In the genomic region with DNA sequence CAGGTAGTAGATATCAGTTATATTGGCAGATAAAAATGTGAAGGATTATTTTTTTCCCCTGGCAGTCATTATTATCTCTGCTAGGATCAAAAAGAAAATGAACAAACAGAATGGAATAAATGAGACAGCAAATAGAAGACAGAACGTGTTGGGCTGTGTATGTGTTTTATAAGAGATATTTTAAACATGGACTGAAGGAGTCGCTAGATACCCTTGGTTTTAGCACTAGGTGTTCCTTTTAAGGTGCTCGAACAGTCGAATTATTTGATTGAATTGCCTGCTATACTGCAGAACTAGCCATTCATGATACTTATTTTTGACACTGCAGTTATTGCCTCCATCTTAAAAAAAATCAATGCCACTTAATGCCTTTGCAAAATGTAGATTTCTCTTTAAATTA, we compare ENCODE assay signal across 11 cellular contexts. TPM values are rescaled to one million over a fixed set of nuclear protein-coding genes. Genes with fewer than 3 reads are reported as not detected.
DNase-seq lines count a peak whose midpoint lies in the region; ATAC-seq, FAIRE-seq and TF ChIP-seq lines count a peak whose summit lies in the region.
"Had no signal": no experiment of that assay in that cellular context is flagged by ENCODE, and none has a peak within 500 bp of the region (broad histone marks: within the 10 kb centered on the region; RNA-seq: fewer than 3 reads in every experiment).

No MANE protein-coding gene starts in this region.

- no peak overlapping the region for H3K9ac ChIP-seq in HepG2 (ENCODE audit: insufficient read depth, low read depth, low read length)

- in situ Hi-C loops in HepG2 (cut with HindIII; ENCODE audit: extremely low pct_ligation_motif_present, low pct_unique_long_range_greater_than_20kb), result no loop called here

- DNase-seq in HepG2 (ENCODE audit: low spot score), result peak; percentile 5
- no peak for DNase-seq in right lobe of liver
- DNase-seq in NCI-H524 (lab: John Stamatoyannopoulos, UW), result peak; percentile 20 to 83
- DNase-seq in cardiac fibroblast (ENCODE audit: low read depth in 2 of 2), result peak; percentile 41 to 46
- DNase-seq in stimulated activated CD4-positive, alpha-beta T cell treated with anti-CD3 and anti-CD28 coated beads, Interleukin-4, amount 100 ng/mL, for 24 hours, result no peak
- DNase-seq in urothelium cell line (ENCODE audit: low spot score), result no peak
- no peak for DNase-seq in stimulated activated CD4-positive, alpha-beta T cell treated with anti-CD3 and anti-CD28 coated beads, Interleukin-12 subunit alpha, Interleukin-12 subunit beta, amount 100 ng/mL, for 4 hours
- DNase-seq in natural killer cell treated with Interleukin-12 subunit alpha and Interleukin-12 subunit beta and Interleukin-15 and Interleukin-18, amount 100 ng/mL, for 72 hours (ENCODE audit: low spot score), result no peak
- DNase-seq: central memory CD4-positive, alpha-beta T cell had no signal

- no peak overlapping the region for H3K27ac ChIP-seq in HepG2 (ENCODE audit: extremely low read length, insufficient read depth, low read length)
- no peak overlapping the region for H3K27ac ChIP-seq in right lobe of liver
- H3K27ac ChIP-seq: pancreas had no signal

- no peak overlapping the region for H3K27ac Mint-ChIP-seq in natural killer cell treated with Interleukin-12 subunit alpha and Interleukin-12 subunit beta and Interleukin-15 and Interleukin-18, amount 100 ng/mL, for 72 hours
- H3K27ac Mint-ChIP-seq: CD8-positive, alpha-beta T cell had no signal

- H3K4me3 ChIP-seq in HepG2 (replicated peaks in 1 of 3; ENCODE audit: insufficient read depth in 1 of 3, low read depth in 2 of 3, low read length in 3 of 3) (no peak overlapping the region), right lobe of liver (no peak overlapping the region), cardiac fibroblast (replicated peaks in 1 of 2; ENCODE audit: low read depth in 2 of 2, low read length in 2 of 2) (no peak overlapping the region)
- H3K4me3 ChIP-seq: pancreas had no signal

- H3K36me3 Mint-ChIP-seq in natural killer cell treated with Interleukin-12 subunit alpha and Interleukin-12 subunit beta and Interleukin-15 and Interleukin-18, amount 100 ng/mL, for 72 hours, result peaks cover 13% of the 10 kb centered on the region
- H3K36me3 Mint-ChIP-seq: CD8-positive, alpha-beta T cell had no signal

- FAIRE-seq in HepG2 (lab: Jason Lieb, UNC), result no peak
- FAIRE-seq in urothelium cell line (lab: Jason Lieb, UNC), result no peak
- FAIRE-seq: pancreas had no signal

- H3K4me1 ChIP-seq in HepG2 (ENCODE audit: insufficient read depth, low read length) (no peaks in the 10 kb centered on the region), right lobe of liver (no peaks in the 10 kb centered on the region)
- H3K4me1 ChIP-seq: pancreas had no signal

- H3K27me3 Mint-ChIP-seq in natural killer cell treated with Interleukin-12 subunit alpha and Interleukin-12 subunit beta and Interleukin-15 and Interleukin-18, amount 100 ng/mL, for 72 hours, result peaks cover 20 to 41% of the 10 kb centered on the region in 2 donors

- CTCF ChIA-PET in HepG2 (lab: Yijun Ruan, JAX; ENCODE audit: low intra/inter-chr PET ratio, low total read pairs), result no interaction called here

- H3K4me3 Mint-ChIP-seq in natural killer cell treated with Interleukin-12 subunit alpha and Interleukin-12 subunit beta and Interleukin-15 and Interleukin-18, amount 100 ng/mL, for 72 hours, result no peak overlapping the region
- H3K4me3 Mint-ChIP-seq: CD8-positive, alpha-beta T cell had no signal

- H3K79me2 ChIP-seq in HepG2 (ENCODE audit: insufficient read depth, low read length), result no peaks in the 10 kb centered on the region

- TF ChIP-seq RAD21 in HepG2 (CRISPR knock-in tag; IDR thresholded peaks at IDR 0.05), result no peak

- no peak for ATAC-seq in HepG2
- no peak for ATAC-seq in right lobe of liver
- ATAC-seq in natural killer cell treated with Interleukin-12 subunit alpha and Interleukin-12 subunit beta and Interleukin-15 and Interleukin-18, amount 100 ng/mL, for 72 hours, result no peak
- ATAC-seq: CD8-positive, alpha-beta T cell had no signal

- TF ChIP-seq POLR2A in HepG2 (IDR thresholded peaks at IDR 0.05; ENCODE audit: insufficient read depth in 1 of 2, low read depth in 2 of 2, low read length in 2 of 2) (no peak), right lobe of liver (IDR thresholded peaks at IDR 0.05) (no peak)

- peaks cover 0 to 3% of the 10 kb centered on the region in 2 donors for H3K4me1 Mint-ChIP-seq in natural killer cell treated with Interleukin-12 subunit alpha and Interleukin-12 subunit beta and Interleukin-15 and Interleukin-18, amount 100 ng/mL, for 72 hours (ENCODE audit: low read depth in 2 of 2)

- TF ChIP-seq EP300 in HepG2 (IDR thresholded peaks at IDR 0.05; ENCODE audit: low read depth in 2 of 2, low read length in 2 of 2) (no peak), HepG2 (CRISPR knock-in tag; IDR thresholded peaks at IDR 0.05; ENCODE audit: borderline replicate concordance) (no peak)

- H3K9me3 ChIP-seq in HepG2 (ENCODE audit: low read length) (no peaks in the 10 kb centered on the region), right lobe of liver (no peaks in the 10 kb centered on the region)
- H3K9me3 ChIP-seq: pancreas had no signal

- POLR2A ChIA-PET in HepG2 (lab: Yijun Ruan, JAX), result no interaction called here

- no peak overlapping the region for H2AFZ ChIP-seq in HepG2 (ENCODE audit: low read length)

- no peaks in the 10 kb centered on the region for H4K20me1 ChIP-seq in HepG2 (ENCODE audit: insufficient read depth, low read length)

- H3K36me3 ChIP-seq in HepG2 (replicated peaks in 1 of 2; ENCODE audit: control insufficient read depth in 1 of 2, insufficient read depth in 2 of 2, low read length in 2 of 2) (no peaks in the 10 kb centered on the region), right lobe of liver (no peaks in the 10 kb centered on the region)
- H3K36me3 ChIP-seq: pancreas had no signal

- H3K9me3 Mint-ChIP-seq in natural killer cell treated with Interleukin-12 subunit alpha and Interleukin-12 subunit beta and Interleukin-15 and Interleukin-18, amount 100 ng/mL, for 72 hours, result peaks cover 10% of the 10 kb centered on the region

- H3K27me3 ChIP-seq in HepG2 (ENCODE audit: control insufficient read depth in 1 of 2, insufficient read depth in 2 of 2, low read length in 2 of 2), result peaks cover 5 to 41% of the 10 kb centered on the region in 2 experiments
- H3K27me3 ChIP-seq in right lobe of liver, result peaks cover 0 to 10% of the 10 kb centered on the region in 2 donors
- H3K27me3 ChIP-seq: pancreas had no signal

- intact Hi-C loops in HepG2 (cut with micrococcal nuclease; ENCODE audit: unreplicated experiment) (no loop called here), right lobe of liver (cut with DNase I) (no loop called here)

- WGBS in HepG2 (ENCODE audit: low lambda C conversion rate), result 6% methylated on average over 4 of the region's 4 CpGs
- WGBS in right lobe of liver (ENCODE audit: insufficient coverage, low coverage, low lambda C conversion rate, missing lambda C conversion rate), result 2% methylated on average over 4 of the region's 4 CpGs

- H3K4me2 ChIP-seq in HepG2 (ENCODE audit: low read depth, low read length), result no peak overlapping the region

- TF ChIP-seq CTCF in HepG2 (CRISPR knock-in tag; IDR thresholded peaks at IDR 0.05) (peak; percentile 13; the same call in 1 of the 2 replicates), right lobe of liver (IDR thresholded peaks at IDR 0.05) (no peak), cardiac fibroblast (IDR thresholded peaks at IDR 0.05; ENCODE audit: low read depth, low read length) (no peak)

- BruUV-seq in HepG2 (replicated peaks; lab: Mats Ljungman, UMichigan), result no TSS peak

TF ChIP-seq in HepG2, 621 proteins besides CTCF, POLR2A, EP300 and RAD21 (continues in another document):
- no peak for TF ChIP-seq THAP11 (CRISPR knock-in tag; IDR thresholded peaks at IDR 0.05)

RNA-seq across cellular contexts. Expression of gene GRIK2, which starts 3.7 kb away (rescaled TPM):
- total RNA-seq in HepG2 (2016; rRNA removed; fragmentation: Illumina TruSeq; extraction: Trizol), result not detected in 2 replicates
- not detected in 2 replicates for total RNA-seq in HepG2 (2016; cell fraction: cytosol; rRNA removed; fragmentation: Illumina TruSeq; extraction: Trizol; ENCODE audit: low read depth)
- not detected in 2 replicates for total RNA-seq in HepG2 (2016; cell fraction: insoluble cytoplasmic fraction; rRNA removed; fragmentation: Illumina TruSeq; extraction: Trizol)
- total RNA-seq in HepG2 (2016; cell fraction: membrane; rRNA removed; fragmentation: Illumina TruSeq; extraction: Trizol), result not detected in 2 replicates
- total RNA-seq in HepG2 (2016; cell fraction: nucleus; rRNA removed; fragmentation: Illumina TruSeq; extraction: Trizol), result not detected in 2 replicates
- polyA plus RNA-seq in HepG2 (2011; rRNA removed), result not detected in 2 replicates
- polyA plus RNA-seq in HepG2 (2011; cell fraction: cytosol; rRNA removed), result not detected in 2 replicates
- not detected in 2 replicates for polyA plus RNA-seq in HepG2 (2011; cell fraction: nucleus; rRNA removed)
- not detected in 2 replicates for polyA plus RNA-seq in HepG2 (2012)
- polyA plus RNA-seq in HepG2 (2016; cell fraction: cytosol; fragmentation: Illumina TruSeq; extraction: Trizol; ENCODE audit: low read depth), result not detected in 2 replicates
- polyA plus RNA-seq in HepG2 (2016; cell fraction: insoluble cytoplasmic fraction; fragmentation: Illumina TruSeq; extraction: Trizol; ENCODE audit: low read depth), result not detected in 2 replicates
- polyA plus RNA-seq in HepG2 (2016; cell fraction: membrane; fragmentation: Illumina TruSeq; extraction: Trizol; ENCODE audit: low read depth), result not detected in 2 replicates
- not detected in 2 replicates for polyA plus RNA-seq in HepG2 (2016; cell fraction: nucleus; fragmentation: Illumina TruSeq; extraction: Trizol; ENCODE audit: insufficient read depth, low read depth)
- polyA minus RNA-seq in HepG2 (2011; rRNA and poly(A)+ RNA removed; ENCODE audit: low replicate concordance), result 8.3 TPM in 1 of 2 replicates, not detected in the other
- polyA minus RNA-seq in HepG2 (2011; cell fraction: cytosol; rRNA and poly(A)+ RNA removed), result not detected in 2 replicates
- not detected in 2 replicates for polyA minus RNA-seq in HepG2 (2011; cell fraction: nucleus; rRNA and poly(A)+ RNA removed)
- total RNA-seq in right lobe of liver, result under 1 TPM in 3 of 6 experiments, not detected in 3; 0.04 to 0.24 (median 0.09) TPM
- total RNA-seq in natural killer cell treated with Interleukin-12 subunit alpha and Interleukin-12 subunit beta and Interleukin-15 and Interleukin-18, amount 100 ng/mL, for 72 hours, result not detected
- total RNA-seq: CD8-positive, alpha-beta T cell had no signal

Comparison
In these comparisons a context has a peak if more than half of its experiments do, and no peak if none do; other contexts are left out.
1. DNase-seq: peak in HepG2 (single experiment), NCI-H524 (2 of 2) and cardiac fibroblast (2 of 2); none in right lobe of liver (0 of 3), stimulated activated CD4-positive, alpha-beta T cell treated with anti-CD3 and anti-CD28 coated beads, Interleukin-4, amount 100 ng/mL, for 24 hours (single experiment), urothelium cell line (single experiment), stimulated activated CD4-positive, alpha-beta T cell treated with anti-CD3 and anti-CD28 coated beads, Interleukin-12 subunit alpha, Interleukin-12 subunit beta, amount 100 ng/mL, for 4 hours (single experiment) and natural killer cell treated with Interleukin-12 subunit alpha and Interleukin-12 subunit beta and Interleukin-15 and Interleukin-18, amount 100 ng/mL, for 72 hours (single experiment).